In genomic region chr15:80241508-80241907, GRCh38 we compare ENCODE assay signal across 15 cellular contexts. TPM values are rescaled to one million over a fixed set of nuclear protein-coding genes. Genes with fewer than 3 reads are reported as not detected.
"Had no signal": no experiment of that assay in that cellular context is flagged by ENCODE, and none has a peak within 500 bp of the region (broad histone marks: within the 10 kb centered on the region; RNA-seq: fewer than 3 reads in every experiment).

No MANE protein-coding gene starts in this region.

- H3K4me3 Mint-ChIP-seq: activated CD4-positive, alpha-beta T cell treated with anti-CD3 and anti-CD28 coated beads for 36 hours; activated naive CD8-positive, alpha-beta T cell; naive B cell had no signal

- H3K9me3 ChIP-seq: esophagus squamous epithelium, ovary had no signal

- H3K27ac Mint-ChIP-seq: activated CD4-positive, alpha-beta T cell treated with anti-CD3 and anti-CD28 coated beads for 36 hours; activated naive CD8-positive, alpha-beta T cell; naive B cell had no signal

- H3K4me2 ChIP-seq: hepatocyte had no signal

- H3K4me1 Mint-ChIP-seq: activated CD4-positive, alpha-beta T cell treated with anti-CD3 and anti-CD28 coated beads for 36 hours had no signal

- H3K36me3 ChIP-seq: esophagus squamous epithelium, ovary had no signal

- H3K4me3 ChIP-seq: esophagus squamous epithelium, hepatocyte, ovary had no signal

- H3K79me2 ChIP-seq: hepatocyte had no signal

- H3K4me1 ChIP-seq: esophagus squamous epithelium had no signal

- H3K27ac ChIP-seq: esophagus squamous epithelium, hepatocyte, ovary had no signal

- DNase-seq: cerebellar nuclear complex; effector CD4-positive, alpha-beta T cell; esophagus squamous epithelium; naive B cell; ovary; stimulated activated CD8-positive, alpha-beta memory T cell treated with anti-CD3 and anti-CD28 coated beads, Interleukin-4, amount 100 ng/mL, for 48 hours; stimulated activated naive CD4-positive, alpha-beta T cell had no signal

- H2AFZ ChIP-seq: hepatocyte had no signal

- H3K36me3 Mint-ChIP-seq: activated naive CD8-positive, alpha-beta T cell; naive B cell had no signal

- H3K27me3 ChIP-seq: hepatocyte, ovary had no signal

RNA-seq across cellular contexts. Expression of gene CTXND1, which starts 10.5 kb away (rescaled TPM):
- total RNA-seq: activated CD4-positive, alpha-beta T cell treated with anti-CD3 and anti-CD28 coated beads for 36 hours; bronchial epithelial cell; endothelial cell of umbilical vein; esophagus squamous epithelium; glomerular endothelial cell; lung microvascular endothelial cell; mononuclear cell had no signal
- polyA plus RNA-seq: endothelial cell of umbilical vein had no signal
